In genomic region chr6:35497571-35498406, GRCh38 we compare ENCODE assay signal across 1 cellular context.
A peak's percentile ranks its signal among the peaks of the same experiment; 100 is the strongest.
TF ChIP-seq lines count a peak whose summit lies in the region.

No MANE protein-coding gene starts in this region.

TF ChIP-seq in HepG2, 621 proteins besides CTCF, POLR2A, EP300 and RAD21 (continued from another document and continues in another):
- TF ChIP-seq GATAD2A (CRISPR knock-in tag; IDR thresholded peaks at IDR 0.05) (peak; percentile 44), SOX13 (IDR thresholded peaks at IDR 0.05) (no peak), SOX13 (CRISPR knock-in tag; conservative IDR thresholded peaks at IDR 0.05 in 1 of 2, IDR thresholded peaks at IDR 0.05 in 1 of 2) (peak in 1 of 2 experiments; percentile 26; a peak in 1 of 4 replicates), ZNF329 (CRISPR knock-in tag; IDR thresholded peaks at IDR 0.05; ENCODE audit: low read depth) (no peak), TMF1 (CRISPR knock-in tag; IDR thresholded peaks at IDR 0.05; ENCODE audit: low read depth) (peak; percentile 49), ZNF724P (CRISPR knock-in tag; IDR thresholded peaks at IDR 0.05; ENCODE audit: borderline replicate concordance) (0 out of 2 replicates have a peak, but pooled peaks have one; percentile 65), ZNF768 (CRISPR knock-in tag; IDR thresholded peaks at IDR 0.05) (peak; percentile 57; the same call in 1 of the 2 replicates), SNAPC4 (CRISPR knock-in tag; IDR thresholded peaks at IDR 0.05) (no peak), MAZ (IDR thresholded peaks at IDR 0.05; ENCODE audit: borderline replicate concordance, low read depth, low read length) (peak; percentile 36; the same call in 1 of the 2 replicates), MAZ (CRISPR knock-in tag; IDR thresholded peaks at IDR 0.05; ENCODE audit: low read depth) (peak; percentile 49), ZNF879 (CRISPR knock-in tag; IDR thresholded peaks at IDR 0.05) (peak; percentile 97), U2AF1 (optimal IDR thresholded peaks at IDR 0.05; ENCODE audit: low read depth, low read length) (peak; percentile 28), ZNF841 (CRISPR knock-in tag; IDR thresholded peaks at IDR 0.05; ENCODE audit: borderline replicate concordance) (no peak), NFKB2 (CRISPR knock-in tag; IDR thresholded peaks at IDR 0.05; ENCODE audit: borderline replicate concordance) (peak; percentile 98), E2F5 (CRISPR knock-in tag; conservative IDR thresholded peaks at IDR 0.05) (no peak), PHF21A (CRISPR knock-in tag; IDR thresholded peaks at IDR 0.05) (peak; percentile 53; the same call in 1 of the 2 replicates), CEBPB (IDR thresholded peaks at IDR 0.05; ENCODE audit: borderline replicate concordance, low read depth, low read length) (no peak), GPN1 (CRISPR knock-in tag; IDR thresholded peaks at IDR 0.05; ENCODE audit: borderline replicate concordance) (peak; percentile 95), ZNF609 (CRISPR knock-in tag; IDR thresholded peaks at IDR 0.05; ENCODE audit: borderline replicate concordance) (0 out of 2 replicates have a peak, but pooled peaks have one; percentile 52), KLF12 (CRISPR knock-in tag; IDR thresholded peaks at IDR 0.05; ENCODE audit: borderline replicate concordance) (no peak), MED8 (CRISPR knock-in tag; IDR thresholded peaks at IDR 0.05; ENCODE audit: insufficient replicate concordance) (no peak), THAP11 (CRISPR knock-in tag; IDR thresholded peaks at IDR 0.05) (peak; percentile 43; the same call in 1 of the 2 replicates), RFX3 (CRISPR knock-in tag; IDR thresholded peaks at IDR 0.05) (no peak), ZSCAN12 (CRISPR knock-in tag; IDR thresholded peaks at IDR 0.05) (peak; percentile 94), LRRFIP1 (CRISPR knock-in tag; conservative IDR thresholded peaks at IDR 0.05) (no peak), NFATC3 (CRISPR knock-in tag; IDR thresholded peaks at IDR 0.05) (peak; percentile 25; the same call in 1 of the 2 replicates), ZNF333 (CRISPR knock-in tag; IDR thresholded peaks at IDR 0.05; ENCODE audit: borderline replicate concordance) (peak; percentile 92; the same call in 1 of the 2 replicates), CREBL2 (CRISPR knock-in tag; IDR thresholded peaks at IDR 0.05; ENCODE audit: borderline replicate concordance) (peak; percentile 85; the same call in 1 of the 2 replicates), ZMAT3 (CRISPR knock-in tag; conservative IDR thresholded peaks at IDR 0.05) (peak; percentile 97), ZNF792 (CRISPR knock-in tag; IDR thresholded peaks at IDR 0.05) (peak; percentile 85), ZKSCAN1 (IDR thresholded peaks at IDR 0.05; ENCODE audit: low read length) (no peak), HNRNPH1 (optimal IDR thresholded peaks at IDR 0.05; ENCODE audit: low read depth, low read length) (no peak), GMEB2 (CRISPR knock-in tag; IDR thresholded peaks at IDR 0.05; ENCODE audit: low read depth) (no peak), CEBPZ (IDR thresholded peaks at IDR 0.05; ENCODE audit: low read length) (no peak), SCMH1 (CRISPR knock-in tag; IDR thresholded peaks at IDR 0.05; ENCODE audit: borderline replicate concordance) (no peak), ZNF496 (CRISPR knock-in tag; IDR thresholded peaks at IDR 0.05; ENCODE audit: insufficient replicate concordance) (no peak), ZNF207 (IDR thresholded peaks at IDR 0.05; ENCODE audit: borderline replicate concordance) (no peak), TRIM24 (CRISPR knock-in tag; IDR thresholded peaks at IDR 0.05) (0 out of 2 replicates have a peak, but pooled peaks have one; percentile 18), ZNF44 (CRISPR knock-in tag; IDR thresholded peaks at IDR 0.05) (peak; percentile 78), POLR2AphosphoS5 (IDR thresholded peaks at IDR 0.05; ENCODE audit: low read depth, low read length) (no peak), ARID3A (IDR thresholded peaks at IDR 0.05; ENCODE audit: low read depth, low read length) (0 out of 2 replicates have a peak, but pooled peaks have one; percentile 3)
